Comparison of ENCODE assay signal across 7 cellular contexts in the genomic region with DNA sequence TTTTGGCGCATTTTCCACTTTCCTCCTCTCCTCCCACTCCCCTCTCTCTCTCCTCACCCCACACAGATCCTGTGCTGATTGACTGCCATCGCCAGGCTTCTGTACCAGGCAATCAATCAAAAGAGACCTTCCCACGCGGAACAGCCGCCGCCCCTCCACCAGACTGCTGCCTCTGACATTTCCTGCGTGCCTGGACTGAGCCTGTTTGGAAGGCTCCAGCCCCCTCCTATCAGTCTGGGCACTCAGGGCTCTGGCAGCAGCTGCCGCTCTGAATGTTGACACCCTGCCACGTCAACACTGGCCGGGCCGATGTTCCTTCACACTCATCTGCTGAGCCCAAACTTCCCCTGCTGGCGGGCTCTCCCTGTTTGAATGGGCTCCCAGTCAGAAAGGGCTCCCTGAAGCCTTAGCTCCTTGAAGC.
DNase-seq lines count a peak whose midpoint lies in the region; ATAC-seq, FAIRE-seq and TF ChIP-seq lines count a peak whose summit lies in the region.

No MANE protein-coding gene starts in this region.

- no peaks in the 10 kb centered on the region for H3K9me3 ChIP-seq in keratinocyte (ENCODE audit: control insufficient read depth, low read depth, low read length)
- H3K9me3 ChIP-seq in suprapubic skin, result no peaks in the 10 kb centered on the region

- no peaks in the 10 kb centered on the region for H3K79me2 ChIP-seq in keratinocyte (ENCODE audit: control insufficient read depth, insufficient read depth, low read length)

- H3K9ac ChIP-seq in keratinocyte (ENCODE audit: control insufficient read depth, extremely low read depth, insufficient read depth, low read length), result peak overlapping the region; percentile 51

- H2AFZ ChIP-seq in keratinocyte (ENCODE audit: control insufficient read depth, low read length), result peak overlapping the region; percentile 91

- dilution Hi-C loops in keratinocyte (cut with MboI; ENCODE audit: extremely low pct_ligation_motif_present, low sequenced_read_pairs), result no loop called here

- H4K20me1 ChIP-seq in keratinocyte (ENCODE audit: control insufficient read depth, extremely low read depth, insufficient read depth, low read length), result no peaks in the 10 kb centered on the region

- H3K27ac ChIP-seq in keratinocyte (ENCODE audit: control insufficient read depth, insufficient read depth, low read length) (peak overlapping the region; percentile 51), suprapubic skin (peak overlapping the region; percentile 22)

- peak; percentile 84 for FAIRE-seq in keratinocyte (lab: Jason Lieb, UNC)

- H3K4me2 ChIP-seq in keratinocyte (ENCODE audit: control insufficient read depth, extremely low read depth, insufficient read depth, low read depth, low read length), result peak overlapping the region; percentile 61

- TF ChIP-seq CTCF in keratinocyte (optimal IDR thresholded peaks at IDR 0.05 in 1 of 3, IDR thresholded peaks at IDR 0.05 in 1 of 3, conservative IDR thresholded peaks at IDR 0.05 in 1 of 3; ENCODE audit: extremely low read depth in 1 of 3, insufficient read depth in 2 of 3, low read length in 3 of 3) (peak; percentile 22 to 38 (median 29)), suprapubic skin (IDR thresholded peaks at IDR 0.05) (no peak)

- TF ChIP-seq POLR2A in suprapubic skin (IDR thresholded peaks at IDR 0.05), result no peak

- 15% methylated on average over 7 of the region's 12 CpGs for WGBS in suprapubic skin

- peak in 45 of 56 donors; percentile 4 to 67 (median 25) for DNase-seq in amygdala (lab: John Stamatoyannopoulos, UW)
- no peak for DNase-seq in keratinocyte (ENCODE audit: low read depth, low spot score)
- peak in 1 of 2 donors; percentile 74 for DNase-seq in suprapubic skin (ENCODE audit: low spot score in 2 of 2)
- no peak for DNase-seq in HT-29 (ENCODE audit: low spot score)
- no peak for DNase-seq in stimulated activated CD4-positive, alpha-beta T cell treated with anti-CD3 and anti-CD28 coated beads, Interleukin-4, amount 100 ng/mL, for 4 hours

- TF ChIP-seq EP300 in suprapubic skin (IDR thresholded peaks at IDR 0.05), result no peak

- H3K4me3 ChIP-seq in keratinocyte (ENCODE audit: control insufficient read depth in 2 of 3, extremely low read depth in 1 of 3, insufficient read depth in 2 of 3, low read depth in 1 of 3, low read length in 3 of 3) (no peak overlapping the region), suprapubic skin (peak overlapping the region; percentile 14)

- no peaks in the 10 kb centered on the region for H3K27me3 ChIP-seq in keratinocyte (ENCODE audit: control insufficient read depth, extremely low read depth, insufficient read depth, low read length)
- no peaks in the 10 kb centered on the region for H3K27me3 ChIP-seq in suprapubic skin

- ATAC-seq in HG02870 (IDR thresholded peaks at IDR 0.05; ENCODE audit: unreplicated experiment) (peak; percentile 70), GM19455 (IDR thresholded peaks at IDR 0.05; ENCODE audit: unreplicated experiment) (no peak)

- no peaks in the 10 kb centered on the region for H3K9me1 ChIP-seq in keratinocyte (ENCODE audit: control insufficient read depth, extremely low read depth, insufficient read depth, low read length)

- H3K4me1 ChIP-seq in keratinocyte (ENCODE audit: control insufficient read depth, extremely low read depth, insufficient read depth, low read length), result peaks cover 29% of the 10 kb centered on the region
- peaks cover 20% of the 10 kb centered on the region for H3K4me1 ChIP-seq in suprapubic skin

- H3K36me3 ChIP-seq in keratinocyte (ENCODE audit: control insufficient read depth in 2 of 2, extremely low read depth in 1 of 2, insufficient read depth in 2 of 2, low read length in 2 of 2) (no peaks in the 10 kb centered on the region), suprapubic skin (no peaks in the 10 kb centered on the region)

Comparison
In these comparisons a context has a peak if more than half of its experiments do, and no peak if none do; other contexts are left out.
1. DNase-seq: peak in amygdala (45 of 56); none in keratinocyte (single experiment), HT-29 (single experiment) and stimulated activated CD4-positive, alpha-beta T cell treated with anti-CD3 and anti-CD28 coated beads, Interleukin-4, amount 100 ng/mL, for 4 hours (0 of 2).
2. CTCF ChIP-seq: peak in keratinocyte (3 of 3); none in suprapubic skin (0 of 2).